Comparison of ENCODE assay signal across 22 cellular contexts in the genomic region with DNA sequence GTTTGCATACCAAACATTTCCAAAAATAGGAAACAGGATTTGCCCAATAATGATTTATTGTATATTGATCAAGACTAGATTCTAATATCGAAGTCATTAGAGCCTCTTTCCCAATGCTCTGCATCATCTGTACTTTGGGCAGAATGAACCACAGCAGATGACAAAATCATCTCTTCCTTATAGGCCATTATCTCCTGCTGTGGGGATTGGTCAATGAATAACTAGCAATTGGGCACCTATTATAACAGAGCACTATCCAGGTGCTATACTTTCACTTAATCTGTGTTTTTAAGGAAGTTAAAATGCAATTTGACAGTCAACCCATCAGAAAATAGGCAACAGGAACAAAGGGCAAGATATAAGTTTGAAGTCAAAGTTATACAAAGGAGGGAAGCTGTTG.
"Had no signal": no experiment of that assay in that cellular context is flagged by ENCODE, and none has a peak within 500 bp of the region (broad histone marks: within the 10 kb centered on the region; RNA-seq: fewer than 3 reads in every experiment).

No MANE protein-coding gene starts in this region.

- H3K27me3 ChIP-seq: colonic mucosa, dorsolateral prefrontal cortex, esophagus muscularis mucosa, foreskin keratinocyte, gastroesophageal sphincter, heart left ventricle, hepatocyte, left lung had no signal

- H2AFZ ChIP-seq: hepatocyte had no signal

- H3K9me3 ChIP-seq: colonic mucosa, esophagus muscularis mucosa, gastroesophageal sphincter, heart left ventricle, left lung, lower lobe of right lung had no signal

- H3K4me3 ChIP-seq: colonic mucosa, dorsolateral prefrontal cortex, esophagus muscularis mucosa, gastroesophageal sphincter, heart left ventricle, hepatocyte, left lung, lower lobe of right lung had no signal

- H3K4me2 ChIP-seq: hepatocyte had no signal

- H3K79me2 ChIP-seq: hepatocyte had no signal

- DNase-seq: colonic mucosa; cortex of kidney; dorsolateral prefrontal cortex; effector CD4-positive, alpha-beta T cell; effector memory CD4-positive, alpha-beta T cell; foreskin keratinocyte; heart left ventricle; hypothalamus; immature natural killer cell; islet precursor cell; kidney; kidney glomerular epithelial cell; left cardiac atrium; left lung; left ventricle myocardium superior; lower lobe of right lung; mesenchymal stem cell had no signal

- H3K27ac ChIP-seq: colonic mucosa, dorsolateral prefrontal cortex, esophagus muscularis mucosa, foreskin keratinocyte, gastroesophageal sphincter, heart left ventricle, hepatocyte, left lung, lower lobe of right lung had no signal

- H3K36me3 ChIP-seq: colonic mucosa, esophagus muscularis mucosa, gastroesophageal sphincter, heart left ventricle, left lung, lower lobe of right lung had no signal

- FAIRE-seq: endothelial cell of umbilical vein, frontal cortex, kidney had no signal

- ATAC-seq: foreskin keratinocyte, gastroesophageal sphincter, heart left ventricle, left cardiac atrium, left lung, left ventricle myocardium superior, lower lobe of right lung had no signal

- H3K4me1 ChIP-seq: colonic mucosa, esophagus muscularis mucosa, gastroesophageal sphincter, left lung, lower lobe of right lung had no signal
